Comparison of ENCODE assay signal across 17 cellular contexts in genomic region chr11:35725880-35726279, GRCh38.
DNase-seq lines count a peak whose midpoint lies in the region; ATAC-seq, FAIRE-seq and TF ChIP-seq lines count a peak whose summit lies in the region.
"Had no signal": no experiment of that assay in that cellular context is flagged by ENCODE, and none has a peak within 500 bp of the region (broad histone marks: within the 10 kb centered on the region; RNA-seq: fewer than 3 reads in every experiment).

No MANE protein-coding gene starts in this region.

- POLR2A ChIA-PET in HEK293T (lab: Yijun Ruan, JAX) = no interaction called here

- no peak overlapping the region for H3K27ac ChIP-seq in astrocyte (ENCODE audit: low read depth, low read length)
- H3K27ac ChIP-seq: heart right ventricle had no signal

- H3K36me3 ChIP-seq in astrocyte (ENCODE audit: insufficient read depth, low read length) (peaks cover 5% of the 10 kb centered on the region), kidney epithelial cell (ENCODE audit: control insufficient read depth, insufficient read depth, low read length) (no peaks in the 10 kb centered on the region)

- H3K9me3 Mint-ChIP-seq in astrocyte (ENCODE audit: unreplicated experiment) = no peaks in the 10 kb centered on the region

- H3K36me3 Mint-ChIP-seq in astrocyte (ENCODE audit: low read depth, unreplicated experiment) = peaks cover 16% of the 10 kb centered on the region

- H3K4me3 ChIP-seq in astrocyte (ENCODE audit: insufficient read depth, low read depth, low read length) (no peak overlapping the region), kidney epithelial cell (ENCODE audit: low read depth, low read length) (no peak overlapping the region)
- H3K4me3 ChIP-seq: heart right ventricle had no signal

- H3K4me1 Mint-ChIP-seq in astrocyte (ENCODE audit: low read depth, unreplicated experiment) = peaks cover 15% of the 10 kb centered on the region

- no peak for ATAC-seq in HG02798 (IDR thresholded peaks at IDR 0.05; ENCODE audit: poor library complexity, unreplicated experiment)

- H3K9ac ChIP-seq in astrocyte (ENCODE audit: low read length) = no peak overlapping the region

- no peak overlapping the region for H3K27ac Mint-ChIP-seq in astrocyte (ENCODE audit: unreplicated experiment)
- H3K27ac Mint-ChIP-seq: activated naive CD4-positive, alpha-beta T cell treated with anti-CD3 and anti-CD28 coated beads, Interleukin-2, amount 50 U/mL, for 24 hours; dendritic cell treated with granulocyte-macrophage colony-stimulating factor and Interleukin-4, amounts not matched to agents 40 ng/mL and 50 ng/mL, for 4 days; memory B cell; stimulated activated naive CD8-positive, alpha-beta T cell treated with anti-CD3 and anti-CD28 coated beads, Interleukin-15, Interleukin-2, amounts not matched to agents 100 ng/mL and 50 ng/mL, for 24 hours had no signal

- H3K79me2 ChIP-seq in astrocyte (ENCODE audit: insufficient read depth, low read length) = peaks cover 17% of the 10 kb centered on the region

- H3K4me2 ChIP-seq in astrocyte (ENCODE audit: low read length) = no peak overlapping the region

- H4K20me1 ChIP-seq in astrocyte (ENCODE audit: insufficient read depth, low read length) = peaks cover 59% of the 10 kb centered on the region

- CTCF ChIA-PET in HEK293T (lab: Yijun Ruan, JAX) = no interaction called here

- DNase-seq in COLO829 (ENCODE audit: low spot score) = peak; percentile 13
- peak; percentile 78 for DNase-seq in HT1080 (ENCODE audit: low read depth)
- DNase-seq in astrocyte (ENCODE audit: low read depth) = peak; percentile 76
- peak; percentile 35 for DNase-seq in kidney epithelial cell (ENCODE audit: low read depth)
- DNase-seq in T-helper 9 cell = no peak
- DNase-seq in HEK293T (ENCODE audit: extremely low spot score) = no peak
- DNase-seq in hippocampal formation (lab: John Stamatoyannopoulos, UW) = no peak
- DNase-seq: NCI-H187; posterior cingulate gyrus; stimulated activated CD4-positive, alpha-beta T cell treated with anti-CD3 and anti-CD28 coated beads, Interleukin-4, amount 100 ng/mL, for 24 hours had no signal

- H3K4me1 ChIP-seq in astrocyte (ENCODE audit: insufficient read depth, low read length) = peaks cover 4% of the 10 kb centered on the region

- H2AFZ ChIP-seq in astrocyte (ENCODE audit: low read depth, low read length) = no peak overlapping the region

- peak; percentile 37 for FAIRE-seq in astrocyte (lab: Jason Lieb, UNC)

- TF ChIP-seq CTCF in astrocyte (IDR thresholded peaks at IDR 0.05; ENCODE audit: insufficient read depth, low read depth, low read length) = no peak
- no peak for TF ChIP-seq CTCF in kidney epithelial cell (IDR thresholded peaks at IDR 0.05; ENCODE audit: insufficient read depth, low read length, poor library complexity, severe bottlenecking)

- H3K27me3 Mint-ChIP-seq in astrocyte (ENCODE audit: low read depth, unreplicated experiment) = no peaks in the 10 kb centered on the region
- H3K27me3 Mint-ChIP-seq: activated naive CD4-positive, alpha-beta T cell treated with anti-CD3 and anti-CD28 coated beads, Interleukin-2, amount 50 U/mL, for 24 hours; dendritic cell treated with granulocyte-macrophage colony-stimulating factor and Interleukin-4, amounts not matched to agents 40 ng/mL and 50 ng/mL, for 4 days; memory B cell; stimulated activated naive CD8-positive, alpha-beta T cell treated with anti-CD3 and anti-CD28 coated beads, Interleukin-15, Interleukin-2, amounts not matched to agents 100 ng/mL and 50 ng/mL, for 24 hours had no signal

- no peaks in the 10 kb centered on the region for H3K27me3 ChIP-seq in astrocyte (ENCODE audit: insufficient read depth, low read length)
- H3K27me3 ChIP-seq in kidney epithelial cell (ENCODE audit: control insufficient read depth, insufficient read depth, low read length) = no peaks in the 10 kb centered on the region
- H3K27me3 ChIP-seq: heart right ventricle had no signal

- H3K9me3 ChIP-seq in astrocyte (ENCODE audit: insufficient read depth, low read depth, low read length) = no peaks in the 10 kb centered on the region

- H3K4me3 Mint-ChIP-seq in astrocyte (ENCODE audit: unreplicated experiment) = no peak overlapping the region
- H3K4me3 Mint-ChIP-seq: activated naive CD4-positive, alpha-beta T cell treated with anti-CD3 and anti-CD28 coated beads, Interleukin-2, amount 50 U/mL, for 24 hours; CD14-positive monocyte; dendritic cell treated with granulocyte-macrophage colony-stimulating factor and Interleukin-4, amounts not matched to agents 40 ng/mL and 50 ng/mL, for 4 days; memory B cell; stimulated activated naive CD8-positive, alpha-beta T cell treated with anti-CD3 and anti-CD28 coated beads, Interleukin-15, Interleukin-2, amounts not matched to agents 100 ng/mL and 50 ng/mL, for 24 hours had no signal

TF ChIP-seq in HEK293T, 16 proteins besides CTCF, POLR2A, EP300 and RAD21:
- no peak for TF ChIP-seq ZNF384 (IDR thresholded peaks at IDR 0.05)
- TF ChIP-seq HDGF (IDR thresholded peaks at IDR 0.05; ENCODE audit: borderline replicate concordance) = no peak
- no peak for TF ChIP-seq FOXA1 (IDR thresholded peaks at IDR 0.05)
- TF ChIP-seq SUZ12 (IDR thresholded peaks at IDR 0.05) = no peak
- TF ChIP-seq LEF1 (IDR thresholded peaks at IDR 0.05; ENCODE audit: borderline replicate concordance) = no peak
- TF ChIP-seq FOXK2 (IDR thresholded peaks at IDR 0.05) = no peak
- no peak for TF ChIP-seq NFRKB (IDR thresholded peaks at IDR 0.05)
- TF ChIP-seq ELF4 (IDR thresholded peaks at IDR 0.05) = no peak
- TF ChIP-seq L3MBTL2 (conservative IDR thresholded peaks at IDR 0.05) = no peak
- TF ChIP-seq CTBP1 (IDR thresholded peaks at IDR 0.05; ENCODE audit: borderline replicate concordance) = no peak
- no peak for TF ChIP-seq TARDBP (IDR thresholded peaks at IDR 0.05)
- no peak for TF ChIP-seq ARNT (IDR thresholded peaks at IDR 0.05)
- no peak for TF ChIP-seq FOXM1 (IDR thresholded peaks at IDR 0.05; ENCODE audit: borderline replicate concordance)
- TF ChIP-seq SP1 (IDR thresholded peaks at IDR 0.05) = no peak
- no peak for TF ChIP-seq BHLHE40 (IDR thresholded peaks at IDR 0.05; ENCODE audit: borderline replicate concordance)
- TF ChIP-seq PKNOX1 (IDR thresholded peaks at IDR 0.05) = no peak

Comparison
In these comparisons a context has a peak if more than half of its experiments do, and no peak if none do; other contexts are left out.
1. DNase-seq: peak in COLO829 (single experiment), HT1080 (single experiment), astrocyte (single experiment) and kidney epithelial cell (single experiment); none in T-helper 9 cell (single experiment), HEK293T (single experiment) and hippocampal formation (0 of 2).